In the genomic region with DNA sequence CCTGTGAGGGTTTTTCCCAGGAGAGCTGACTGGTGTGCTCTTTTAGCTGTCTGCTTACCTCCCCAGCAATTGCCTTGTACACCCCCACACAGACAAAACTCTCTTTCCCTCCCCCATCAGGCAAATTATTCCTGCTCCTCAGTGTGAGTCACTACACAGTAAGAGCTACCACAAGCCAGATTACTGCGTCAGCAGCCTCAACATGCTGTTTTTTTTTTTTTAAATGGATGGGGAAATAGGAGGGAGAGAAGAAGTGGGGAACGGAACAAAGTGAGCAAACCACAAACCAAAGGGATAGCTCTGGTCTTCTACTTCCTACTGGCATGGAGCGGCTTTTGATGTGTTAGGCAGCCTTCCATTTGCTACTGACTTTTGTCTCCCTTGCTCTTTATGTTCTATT, we compare ENCODE assay signal across 8 cellular contexts.
A peak's percentile ranks its signal among the peaks of the same experiment; 100 is the strongest.
DNase-seq lines count a peak whose midpoint lies in the region; ATAC-seq and TF ChIP-seq lines count a peak whose summit lies in the region.

No MANE protein-coding gene starts in this region.

- TF ChIP-seq CTCF in HCT116 (IDR thresholded peaks at IDR 0.05 in 2 of 3, conservative IDR thresholded peaks at IDR 0.05 in 1 of 3; ENCODE audit: borderline replicate concordance in 1 of 3, insufficient read depth in 1 of 3, low read depth in 2 of 3, low read length in 2 of 3) (no peak), gastroesophageal sphincter (IDR thresholded peaks at IDR 0.05) (no peak), spleen (IDR thresholded peaks at IDR 0.05 in 8 of 11, conservative IDR thresholded peaks at IDR 0.05 in 3 of 11) (no peak)

- in situ Hi-C loops in SK-MEL-5 (cut with HindIII; ENCODE audit: low pct_unique_long_range_greater_than_20kb, low sequenced_read_pairs), result no loop called here

- peak overlapping the region; percentile 12; the same call in 1 of the 2 replicates for H3K9ac ChIP-seq in HCT116 (ENCODE audit: low read length)

- H3K79me2 ChIP-seq in HCT116 (ENCODE audit: insufficient read depth, low read length), result no peaks in the 10 kb centered on the region

- peak overlapping the region; percentile 82 for H2AFZ ChIP-seq in HCT116 (ENCODE audit: low read depth, low read length, poor library complexity, severe bottlenecking)

- TF ChIP-seq POLR2A in HCT116 (IDR thresholded peaks at IDR 0.05; ENCODE audit: borderline replicate concordance, extremely low read depth, insufficient read depth, insufficient read length) (no peak), gastroesophageal sphincter (IDR thresholded peaks at IDR 0.05) (no peak), spleen (IDR thresholded peaks at IDR 0.05) (no peak)

- H3K27me3 ChIP-seq in HCT116 (ENCODE audit: insufficient read depth, low read length) (no peaks in the 10 kb centered on the region), gastroesophageal sphincter (no peaks in the 10 kb centered on the region), spleen (replicated peaks in 1 of 7) (peaks cover 0 to 9% (median 0%) of the 10 kb centered on the region in 7 donors)

- intact Hi-C loops in HCT116 (cut with micrococcal nuclease) (no loop called here), spleen (cut with DNase I; ENCODE audit: low total_unique reads) (no loop called here)

- no peaks in the 10 kb centered on the region for H3K9me3 ChIP-seq in HCT116 (ENCODE audit: control insufficient read depth in 1 of 2, insufficient read depth in 1 of 2, low read depth in 1 of 2, low read length in 2 of 2)
- no peaks in the 10 kb centered on the region for H3K9me3 ChIP-seq in gastroesophageal sphincter
- H3K9me3 ChIP-seq in spleen, result no peaks in the 10 kb centered on the region

- POLR2A ChIA-PET in HCT116 (lab: Charles Lee), result no interaction called here

- RAD21 ChIA-PET in HCT116 (lab: Charles Lee; ENCODE audit: low non-redundant PET in 1 of 2, low total read pairs in 2 of 2, uncharacterized antibody in 2 of 2, unreplicated experiment in 2 of 2), result no interaction called here

- no peaks in the 10 kb centered on the region for H3K9me2 ChIP-seq in HCT116 (ENCODE audit: insufficient read depth)

- peak overlapping the region; percentile 72 for H3K4me2 ChIP-seq in HCT116 (ENCODE audit: low read length)

- H3K36me3 ChIP-seq in HCT116 (ENCODE audit: control insufficient read depth in 1 of 2, insufficient read depth in 2 of 2, low read length in 2 of 2) (no peaks in the 10 kb centered on the region), gastroesophageal sphincter (no peaks in the 10 kb centered on the region), spleen (no peaks in the 10 kb centered on the region)

- TF ChIP-seq RAD21 in HCT116 (IDR thresholded peaks at IDR 0.05; ENCODE audit: low read depth), result no peak

- H3K4me1 ChIP-seq in HCT116 (ENCODE audit: control insufficient read depth in 1 of 2, insufficient read depth in 2 of 2, low read length in 2 of 2), result peaks cover 11 to 17% of the 10 kb centered on the region in 2 experiments
- no peaks in the 10 kb centered on the region for H3K4me1 ChIP-seq in gastroesophageal sphincter
- no peaks in the 10 kb centered on the region for H3K4me1 ChIP-seq in spleen

- H3K4me3 ChIP-seq in HCT116 (replicated peaks in 1 of 2; ENCODE audit: low read depth in 1 of 2, low read length in 2 of 2) (peak overlapping the region in 1 of 2 experiments; percentile 9; a peak in 2 of 4 replicates), gastroesophageal sphincter (no peak overlapping the region), spleen (no peak overlapping the region)

- ATAC-seq in HCT116, result peak; percentile 80
- peak; percentile 86 for ATAC-seq in gastroesophageal sphincter
- no peak for ATAC-seq in GM18520 (IDR thresholded peaks at IDR 0.05; ENCODE audit: unreplicated experiment)
- no peak for ATAC-seq in GM18868 (IDR thresholded peaks at IDR 0.05; ENCODE audit: unreplicated experiment)

- no peaks in the 10 kb centered on the region for H4K20me1 ChIP-seq in HCT116 (ENCODE audit: insufficient read depth)

- WGBS in gastroesophageal sphincter (ENCODE audit: low coverage in 1 of 2), 2 donors, result 49 to 64% methylated on average over 2 to 3 of the region's 3 CpGs
- WGBS in spleen, 5 donors, result 20 to 69% (median 41%) methylated on average over 2 to 3 of the region's 3 CpGs

- H3K27ac ChIP-seq in HCT116 (ENCODE audit: low read depth, low read length), result no peak overlapping the region
- H3K27ac ChIP-seq in gastroesophageal sphincter, result peak overlapping the region in 3 of 4 donors; percentile 14 to 49 (median 31)
- H3K27ac ChIP-seq in spleen, result peak overlapping the region in 5 of 8 donors; percentile 15 to 84 (median 74)

- DNase-seq in HCT116 (ENCODE audit: low read depth, low spot score) (peak; percentile 21), SK-MEL-5 (ENCODE audit: low read depth, low spot score) (peak; percentile 89), spleen (no peak), germinal center (ENCODE audit: low spot score) (no peak)
- no peak for DNase-seq in activated effector memory CD4-positive, alpha-beta T cell treated with anti-CD3 and anti-CD28 coated beads, Interleukin-2, amount 50 U/mL, for 16 hours

- CTCF ChIA-PET in HCT116 (lab: Charles Lee), result interaction anchor here (1.6 kb wide), 1 partner anchor 16 kb away, joined by 9 read pairs; no protein-coding TSS in a partner anchor

- no peak for TF ChIP-seq EP300 in gastroesophageal sphincter (IDR thresholded peaks at IDR 0.05)

- BruUV-seq in HCT116 (replicated peaks; lab: Mats Ljungman, UMichigan), result no TSS peak

TF ChIP-seq in HCT116, 20 proteins besides CTCF, POLR2A, EP300 and RAD21 (continues in another document):
- TF ChIP-seq, protein P1, sequence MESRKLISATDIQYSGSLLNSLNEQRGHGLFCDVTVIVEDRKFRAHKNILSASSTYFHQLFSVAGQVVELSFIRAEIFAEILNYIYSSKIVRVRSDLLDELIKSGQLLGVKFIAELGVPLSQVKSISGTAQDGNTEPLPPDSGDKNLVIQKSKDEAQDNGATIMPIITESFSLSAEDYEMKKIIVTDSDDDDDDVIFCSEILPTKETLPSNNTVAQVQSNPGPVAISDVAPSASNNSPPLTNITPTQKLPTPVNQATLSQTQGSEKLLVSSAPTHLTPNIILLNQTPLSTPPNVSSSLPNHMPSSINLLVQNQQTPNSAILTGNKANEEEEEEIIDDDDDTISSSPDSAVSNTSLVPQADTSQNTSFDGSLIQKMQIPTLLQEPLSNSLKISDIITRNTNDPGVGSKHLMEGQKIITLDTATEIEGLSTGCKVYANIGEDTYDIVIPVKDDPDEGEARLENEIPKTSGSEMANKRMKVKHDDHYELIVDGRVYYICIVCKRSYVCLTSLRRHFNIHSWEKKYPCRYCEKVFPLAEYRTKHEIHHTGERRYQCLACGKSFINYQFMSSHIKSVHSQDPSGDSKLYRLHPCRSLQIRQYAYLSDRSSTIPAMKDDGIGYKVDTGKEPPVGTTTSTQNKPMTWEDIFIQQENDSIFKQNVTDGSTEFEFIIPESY (IDR thresholded peaks at IDR 0.05; ENCODE audit: extremely low read depth, insufficient replicate concordance, low read length), result no peak
- no peak for TF ChIP-seq YY1 (IDR thresholded peaks at IDR 0.05; ENCODE audit: extremely low read depth, insufficient replicate concordance, low read depth, low read length)
- no peak for TF ChIP-seq SIN3A (IDR thresholded peaks at IDR 0.05; ENCODE audit: low read depth)
- no peak for TF ChIP-seq SRF (IDR thresholded peaks at IDR 0.05; ENCODE audit: low read depth)
- no peak for TF ChIP-seq EZH2 (IDR thresholded peaks at IDR 0.05)
- TF ChIP-seq ZNF274 (IDR thresholded peaks at IDR 0.05; ENCODE audit: low read depth, low read length), result no peak
- no peak for TF ChIP-seq ZFX (IDR thresholded peaks at IDR 0.05)
- no peak for TF ChIP-seq TCF7L2 (IDR thresholded peaks at IDR 0.05; ENCODE audit: borderline replicate concordance, extremely low read depth, insufficient read depth, insufficient read length)
- TF ChIP-seq ELF1 (IDR thresholded peaks at IDR 0.05; ENCODE audit: borderline replicate concordance, low read depth), result no peak
- TF ChIP-seq, protein P2, sequence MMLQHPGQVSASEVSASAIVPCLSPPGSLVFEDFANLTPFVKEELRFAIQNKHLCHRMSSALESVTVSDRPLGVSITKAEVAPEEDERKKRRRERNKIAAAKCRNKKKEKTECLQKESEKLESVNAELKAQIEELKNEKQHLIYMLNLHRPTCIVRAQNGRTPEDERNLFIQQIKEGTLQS (IDR thresholded peaks at IDR 0.05), result no peak
- no peak for TF ChIP-seq POLR2AphosphoS5 (IDR thresholded peaks at IDR 0.05; ENCODE audit: low read depth, low read length)
- peak; percentile 39; the same call in 1 of the 2 replicates for TF ChIP-seq SP1 (IDR thresholded peaks at IDR 0.05; ENCODE audit: low read depth)
- TF ChIP-seq CBX3 (IDR thresholded peaks at IDR 0.05; ENCODE audit: low read depth), result no peak
- peak; percentile 39; the same call in 1 of the 2 replicates for TF ChIP-seq JUND (IDR thresholded peaks at IDR 0.05)
- TF ChIP-seq EZH2phosphoT487 (IDR thresholded peaks at IDR 0.05; ENCODE audit: borderline replicate concordance), result no peak
- 0 out of 2 replicates have a peak, but pooled peaks have one; percentile 37 for TF ChIP-seq EGR1 (IDR thresholded peaks at IDR 0.05; ENCODE audit: low read depth)
- TF ChIP-seq, protein P3, sequence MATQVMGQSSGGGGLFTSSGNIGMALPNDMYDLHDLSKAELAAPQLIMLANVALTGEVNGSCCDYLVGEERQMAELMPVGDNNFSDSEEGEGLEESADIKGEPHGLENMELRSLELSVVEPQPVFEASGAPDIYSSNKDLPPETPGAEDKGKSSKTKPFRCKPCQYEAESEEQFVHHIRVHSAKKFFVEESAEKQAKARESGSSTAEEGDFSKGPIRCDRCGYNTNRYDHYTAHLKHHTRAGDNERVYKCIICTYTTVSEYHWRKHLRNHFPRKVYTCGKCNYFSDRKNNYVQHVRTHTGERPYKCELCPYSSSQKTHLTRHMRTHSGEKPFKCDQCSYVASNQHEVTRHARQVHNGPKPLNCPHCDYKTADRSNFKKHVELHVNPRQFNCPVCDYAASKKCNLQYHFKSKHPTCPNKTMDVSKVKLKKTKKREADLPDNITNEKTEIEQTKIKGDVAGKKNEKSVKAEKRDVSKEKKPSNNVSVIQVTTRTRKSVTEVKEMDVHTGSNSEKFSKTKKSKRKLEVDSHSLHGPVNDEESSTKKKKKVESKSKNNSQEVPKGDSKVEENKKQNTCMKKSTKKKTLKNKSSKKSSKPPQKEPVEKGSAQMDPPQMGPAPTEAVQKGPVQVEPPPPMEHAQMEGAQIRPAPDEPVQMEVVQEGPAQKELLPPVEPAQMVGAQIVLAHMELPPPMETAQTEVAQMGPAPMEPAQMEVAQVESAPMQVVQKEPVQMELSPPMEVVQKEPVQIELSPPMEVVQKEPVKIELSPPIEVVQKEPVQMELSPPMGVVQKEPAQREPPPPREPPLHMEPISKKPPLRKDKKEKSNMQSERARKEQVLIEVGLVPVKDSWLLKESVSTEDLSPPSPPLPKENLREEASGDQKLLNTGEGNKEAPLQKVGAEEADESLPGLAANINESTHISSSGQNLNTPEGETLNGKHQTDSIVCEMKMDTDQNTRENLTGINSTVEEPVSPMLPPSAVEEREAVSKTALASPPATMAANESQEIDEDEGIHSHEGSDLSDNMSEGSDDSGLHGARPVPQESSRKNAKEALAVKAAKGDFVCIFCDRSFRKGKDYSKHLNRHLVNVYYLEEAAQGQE (IDR thresholded peaks at IDR 0.05; ENCODE audit: low read depth), result no peak

Comparison
In these comparisons a context has a peak if more than half of its experiments do, and no peak if none do; other contexts are left out.
1. ATAC-seq: peak in HCT116 (single experiment) and gastroesophageal sphincter (single experiment); none in GM18520 (single experiment) and GM18868 (single experiment).
2. DNase-seq: peak in HCT116 (single experiment) and SK-MEL-5 (single experiment); none in spleen (single experiment), germinal center (single experiment) and activated effector memory CD4-positive, alpha-beta T cell treated with anti-CD3 and anti-CD28 coated beads, Interleukin-2, amount 50 U/mL, for 16 hours (single experiment).